In the genomic region with DNA sequence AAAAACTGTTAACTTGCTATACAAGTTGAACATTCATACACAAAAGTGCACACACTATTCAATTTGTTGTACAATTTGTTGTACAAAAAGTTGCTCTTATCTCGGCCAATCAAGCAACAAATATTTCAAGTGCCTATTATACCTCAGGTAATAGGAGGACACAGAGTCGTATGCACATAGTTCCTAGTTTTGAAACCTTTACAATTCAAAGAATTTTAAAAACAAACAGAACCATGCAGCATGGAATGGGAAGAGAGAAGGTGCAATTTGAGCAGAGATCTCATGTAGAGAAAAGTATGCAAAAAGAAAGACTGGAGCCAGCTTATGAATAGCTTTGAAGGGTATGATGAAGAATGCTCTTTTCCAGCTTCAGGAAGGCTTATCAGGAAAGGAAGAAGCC, we compare ENCODE assay signal across 19 cellular contexts.
"Had no signal": no experiment of that assay in that cellular context is flagged by ENCODE, and none has a peak within 500 bp of the region (broad histone marks: within the 10 kb centered on the region; RNA-seq: fewer than 3 reads in every experiment).

No MANE protein-coding gene starts in this region.

- H3K9me3 Mint-ChIP-seq: immature natural killer cell; stimulated activated naive B cell treated with anti-CD40 and anti-IgM and Interleukin-4, amounts not matched to agents 10 μg/mL and 1 μg/mL and 100 μg/mL, for 72 hours; stimulated activated naive CD8-positive, alpha-beta T cell treated with anti-CD3 and anti-CD28 coated beads, Interleukin-15, amount 100 ng/mL, for 72 hours had no signal

- DNase-seq: caudate nucleus; cortex of kidney; dorsolateral prefrontal cortex; effector CD8-positive, alpha-beta T cell; heart left ventricle; immature natural killer cell; left ventricle myocardium inferior; midbrain; posterior cingulate gyrus; sigmoid colon; stimulated activated CD4-positive, alpha-beta T cell treated with anti-CD3 and anti-CD28 coated beads, Interleukin-2, amount 100 ng/mL, for 24 hours; stimulated activated CD4-positive, alpha-beta T cell treated with anti-CD3 and anti-CD28 coated beads, Interleukin-4, amount 100 ng/mL, for 4 hours; stimulated activated naive B cell treated with anti-CD40 and anti-IgM and Interleukin-4, amounts not matched to agents 10 μg/mL and 1 μg/mL and 100 μg/mL, for 72 hours; stimulated activated naive CD8-positive, alpha-beta T cell treated with anti-CD3 and anti-CD28 coated beads, Interleukin-15, amount 100 ng/mL, for 72 hours; testis; transverse colon had no signal

- H3K27me3 ChIP-seq: dorsolateral prefrontal cortex, heart left ventricle, neutrophil, sigmoid colon, testis, transverse colon had no signal

- H3K27me3 Mint-ChIP-seq: stimulated activated naive B cell treated with anti-CD40 and anti-IgM and Interleukin-4, amounts not matched to agents 10 μg/mL and 1 μg/mL and 100 μg/mL, for 72 hours; stimulated activated naive CD8-positive, alpha-beta T cell treated with anti-CD3 and anti-CD28 coated beads, Interleukin-15, amount 100 ng/mL, for 72 hours had no signal

- H3K4me3 Mint-ChIP-seq: immature natural killer cell; stimulated activated naive B cell treated with anti-CD40 and anti-IgM and Interleukin-4, amounts not matched to agents 10 μg/mL and 1 μg/mL and 100 μg/mL, for 72 hours; stimulated activated naive CD8-positive, alpha-beta T cell treated with anti-CD3 and anti-CD28 coated beads, Interleukin-15, amount 100 ng/mL, for 72 hours had no signal

- ATAC-seq: esophagus mucosa; heart left ventricle; stimulated activated naive B cell treated with anti-CD40 and anti-IgM and Interleukin-4, amounts not matched to agents 10 μg/mL and 1 μg/mL and 100 μg/mL, for 72 hours; stimulated activated naive CD8-positive, alpha-beta T cell treated with anti-CD3 and anti-CD28 coated beads, Interleukin-15, amount 100 ng/mL, for 72 hours had no signal

- H3K27ac ChIP-seq: dorsolateral prefrontal cortex, heart left ventricle, left ventricle myocardium inferior, neutrophil, sigmoid colon, skin epidermis, testis, transverse colon had no signal

- H3K4me1 ChIP-seq: heart left ventricle, sigmoid colon, testis, transverse colon had no signal

- H3K4me3 ChIP-seq: dorsolateral prefrontal cortex, heart left ventricle, left ventricle myocardium inferior, sigmoid colon, skin epidermis, testis, transverse colon had no signal

- H3K27ac Mint-ChIP-seq: stimulated activated naive B cell treated with anti-CD40 and anti-IgM and Interleukin-4, amounts not matched to agents 10 μg/mL and 1 μg/mL and 100 μg/mL, for 72 hours had no signal

- H3K9me3 ChIP-seq: heart left ventricle, left ventricle myocardium inferior, neutrophil, sigmoid colon, testis, transverse colon had no signal
